Comparison of ENCODE assay signal across 1 cellular context in the genomic region with DNA sequence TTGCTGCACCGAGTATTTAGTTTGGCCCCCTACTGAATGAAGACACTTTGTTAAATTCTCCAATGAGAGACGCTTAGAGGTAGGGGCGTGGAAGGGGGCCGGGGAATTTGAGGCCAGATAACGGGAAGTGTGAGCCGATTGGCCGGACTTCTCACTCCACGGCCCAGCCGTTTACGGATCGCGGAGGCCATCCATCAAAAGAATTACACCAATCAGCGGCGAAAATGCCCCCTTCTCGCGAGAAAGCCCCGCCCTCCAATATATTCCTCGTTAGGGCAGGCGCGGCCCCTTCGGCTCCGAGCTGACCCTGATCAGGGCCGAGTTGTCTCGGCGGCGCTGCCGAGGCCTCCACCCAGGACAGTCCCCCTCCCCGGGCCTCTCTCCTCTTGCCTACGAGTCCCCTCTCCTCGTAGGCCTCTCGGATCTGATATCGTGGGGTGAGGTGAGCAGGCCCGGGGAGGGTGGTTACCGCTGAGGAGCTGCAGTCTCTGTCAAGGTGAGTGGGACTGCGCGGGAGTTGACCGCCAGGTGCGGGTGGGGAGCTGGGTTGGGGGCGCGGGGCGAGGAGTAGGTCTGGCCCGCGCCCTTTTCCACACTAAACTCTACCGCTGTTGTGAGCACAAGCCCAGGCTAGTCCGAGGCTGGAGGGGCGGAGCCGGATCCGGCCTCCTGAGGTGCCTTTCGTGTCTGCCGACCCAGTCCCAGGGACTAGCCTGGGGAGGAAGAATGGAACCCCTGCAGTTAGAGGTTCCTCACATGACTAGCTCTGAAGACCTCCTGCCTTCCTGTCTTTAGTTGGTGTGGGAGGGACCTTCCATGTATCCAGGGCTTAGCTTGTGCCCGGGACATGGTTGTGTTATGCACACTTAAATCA.
A peak's percentile ranks its signal among the peaks of the same experiment; 100 is the strongest.
TF ChIP-seq lines count a peak whose summit lies in the region.

A gene with protein sequence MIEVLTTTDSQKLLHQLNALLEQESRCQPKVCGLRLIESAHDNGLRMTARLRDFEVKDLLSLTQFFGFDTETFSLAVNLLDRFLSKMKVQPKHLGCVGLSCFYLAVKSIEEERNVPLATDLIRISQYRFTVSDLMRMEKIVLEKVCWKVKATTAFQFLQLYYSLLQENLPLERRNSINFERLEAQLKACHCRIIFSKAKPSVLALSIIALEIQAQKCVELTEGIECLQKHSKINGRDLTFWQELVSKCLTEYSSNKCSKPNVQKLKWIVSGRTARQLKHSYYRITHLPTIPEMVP (plus strand): TSS at position 287 of the 874 bp plus-strand sequence. CDS start 1,662 bp downstream, outside the sequence.

TF ChIP-seq in HEK293, 187 proteins besides CTCF, POLR2A, EP300 and RAD21 (continued from another document and continues in another):
- TF ChIP-seq ZBTB20 (tag by site-specific recombination; IDR thresholded peaks at IDR 0.05), result peak; percentile 82
- peak; percentile 62; the same call in 1 of the 2 replicates for TF ChIP-seq ZNF610 (tag by site-specific recombination; IDR thresholded peaks at IDR 0.05; ENCODE audit: borderline replicate concordance)
- no peak for TF ChIP-seq ZNF214 (tag by site-specific recombination; IDR thresholded peaks at IDR 0.05; ENCODE audit: borderline replicate concordance)
- TF ChIP-seq KLF9 (tag by site-specific recombination; IDR thresholded peaks at IDR 0.05; ENCODE audit: low read depth), result peak; percentile 57
- peak; percentile 76; the same call in 1 of the 2 replicates for TF ChIP-seq ZSCAN30 (tag by site-specific recombination; IDR thresholded peaks at IDR 0.05)
- TF ChIP-seq ZNF221 (tag by site-specific recombination; IDR thresholded peaks at IDR 0.05; ENCODE audit: borderline replicate concordance), result no peak
- TF ChIP-seq, protein P1, sequence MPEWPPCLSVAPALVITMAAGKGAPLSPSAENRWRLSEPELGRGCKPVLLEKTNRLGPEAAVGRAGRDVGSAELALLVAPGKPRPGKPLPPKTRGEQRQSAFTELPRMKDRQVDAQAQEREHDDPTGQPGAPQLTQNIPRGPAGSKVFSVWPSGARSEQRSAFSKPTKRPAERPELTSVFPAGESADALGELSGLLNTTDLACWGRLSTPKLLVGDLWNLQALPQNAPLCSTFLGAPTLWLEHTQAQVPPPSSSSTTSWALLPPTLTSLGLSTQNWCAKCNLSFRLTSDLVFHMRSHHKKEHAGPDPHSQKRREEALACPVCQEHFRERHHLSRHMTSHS (tag by site-specific recombination; IDR thresholded peaks at IDR 0.05), result no peak
- TF ChIP-seq, protein P2, sequence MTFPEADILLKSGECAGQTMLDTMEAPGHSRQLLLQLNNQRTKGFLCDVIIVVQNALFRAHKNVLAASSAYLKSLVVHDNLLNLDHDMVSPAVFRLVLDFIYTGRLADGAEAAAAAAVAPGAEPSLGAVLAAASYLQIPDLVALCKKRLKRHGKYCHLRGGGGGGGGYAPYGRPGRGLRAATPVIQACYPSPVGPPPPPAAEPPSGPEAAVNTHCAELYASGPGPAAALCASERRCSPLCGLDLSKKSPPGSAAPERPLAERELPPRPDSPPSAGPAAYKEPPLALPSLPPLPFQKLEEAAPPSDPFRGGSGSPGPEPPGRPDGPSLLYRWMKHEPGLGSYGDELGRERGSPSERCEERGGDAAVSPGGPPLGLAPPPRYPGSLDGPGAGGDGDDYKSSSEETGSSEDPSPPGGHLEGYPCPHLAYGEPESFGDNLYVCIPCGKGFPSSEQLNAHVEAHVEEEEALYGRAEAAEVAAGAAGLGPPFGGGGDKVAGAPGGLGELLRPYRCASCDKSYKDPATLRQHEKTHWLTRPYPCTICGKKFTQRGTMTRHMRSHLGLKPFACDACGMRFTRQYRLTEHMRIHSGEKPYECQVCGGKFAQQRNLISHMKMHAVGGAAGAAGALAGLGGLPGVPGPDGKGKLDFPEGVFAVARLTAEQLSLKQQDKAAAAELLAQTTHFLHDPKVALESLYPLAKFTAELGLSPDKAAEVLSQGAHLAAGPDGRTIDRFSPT (tag by site-specific recombination; IDR thresholded peaks at IDR 0.05), result no peak
- peak; percentile 68 for TF ChIP-seq ZNF2 (tag by site-specific recombination; IDR thresholded peaks at IDR 0.05)
- no peak for TF ChIP-seq ZNF658 (tag by site-specific recombination; IDR thresholded peaks at IDR 0.05)
- no peak for TF ChIP-seq ZNF132 (tag by site-specific recombination; IDR thresholded peaks at IDR 0.05; ENCODE audit: borderline replicate concordance)
- TF ChIP-seq ZFP37 (tag by site-specific recombination; IDR thresholded peaks at IDR 0.05), result peak; percentile 91; the same call in 1 of the 2 replicates
- TF ChIP-seq ZNF423 (tag by site-specific recombination; IDR thresholded peaks at IDR 0.05), result peak; percentile 80
- no peak for TF ChIP-seq ZNF157 (tag by site-specific recombination; IDR thresholded peaks at IDR 0.05)
- TF ChIP-seq KLF1 (tag by site-specific recombination; IDR thresholded peaks at IDR 0.05), result 0 out of 2 replicates have a peak, but pooled peaks have one; percentile 9
- TF ChIP-seq ZNF391 (tag by site-specific recombination; IDR thresholded peaks at IDR 0.05; ENCODE audit: borderline replicate concordance, low read depth), result peak; percentile 81; the same call in 1 of the 2 replicates
- no peak for TF ChIP-seq ZNF548 (tag by site-specific recombination; IDR thresholded peaks at IDR 0.05)
- peak; percentile 62 for TF ChIP-seq SP3 (tag by site-specific recombination; IDR thresholded peaks at IDR 0.05)
- TF ChIP-seq, protein P3, sequence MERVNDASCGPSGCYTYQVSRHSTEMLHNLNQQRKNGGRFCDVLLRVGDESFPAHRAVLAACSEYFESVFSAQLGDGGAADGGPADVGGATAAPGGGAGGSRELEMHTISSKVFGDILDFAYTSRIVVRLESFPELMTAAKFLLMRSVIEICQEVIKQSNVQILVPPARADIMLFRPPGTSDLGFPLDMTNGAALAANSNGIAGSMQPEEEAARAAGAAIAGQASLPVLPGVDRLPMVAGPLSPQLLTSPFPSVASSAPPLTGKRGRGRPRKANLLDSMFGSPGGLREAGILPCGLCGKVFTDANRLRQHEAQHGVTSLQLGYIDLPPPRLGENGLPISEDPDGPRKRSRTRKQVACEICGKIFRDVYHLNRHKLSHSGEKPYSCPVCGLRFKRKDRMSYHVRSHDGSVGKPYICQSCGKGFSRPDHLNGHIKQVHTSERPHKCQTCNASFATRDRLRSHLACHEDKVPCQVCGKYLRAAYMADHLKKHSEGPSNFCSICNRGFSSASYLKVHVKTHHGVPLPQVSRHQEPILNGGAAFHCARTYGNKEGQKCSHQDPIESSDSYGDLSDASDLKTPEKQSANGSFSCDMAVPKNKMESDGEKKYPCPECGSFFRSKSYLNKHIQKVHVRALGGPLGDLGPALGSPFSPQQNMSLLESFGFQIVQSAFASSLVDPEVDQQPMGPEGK (tag by site-specific recombination; IDR thresholded peaks at IDR 0.05), result peak; percentile 71
- TF ChIP-seq, protein P4, sequence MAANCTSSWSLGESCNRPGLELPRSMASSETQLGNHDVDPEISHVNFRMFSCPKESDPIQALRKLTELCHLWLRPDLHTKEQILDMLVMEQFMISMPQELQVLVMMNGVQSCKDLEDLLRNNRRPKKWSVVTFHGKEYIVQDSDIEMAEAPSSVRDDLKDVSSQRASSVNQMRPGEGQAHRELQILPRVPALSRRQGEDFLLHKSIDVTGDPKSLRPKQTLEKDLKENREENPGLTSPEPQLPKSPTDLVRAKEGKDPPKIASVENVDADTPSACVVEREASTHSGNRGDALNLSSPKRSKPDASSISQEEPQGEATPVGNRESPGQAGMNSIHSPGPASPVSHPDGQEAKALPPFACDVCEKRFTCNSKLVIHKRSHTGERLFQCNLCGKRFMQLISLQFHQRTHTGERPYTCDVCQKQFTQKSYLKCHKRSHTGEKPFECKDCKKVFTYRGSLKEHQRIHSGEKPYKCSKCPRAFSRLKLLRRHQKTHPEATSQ (tag by site-specific recombination; IDR thresholded peaks at IDR 0.05), result no peak
- TF ChIP-seq ZNF654 (tag by site-specific recombination; IDR thresholded peaks at IDR 0.05; ENCODE audit: low read depth), result no peak
- peak; percentile 72; the same call in 1 of the 2 replicates for TF ChIP-seq MZF1 (tag by site-specific recombination; IDR thresholded peaks at IDR 0.05; ENCODE audit: borderline replicate concordance)
- TF ChIP-seq, protein P5, sequence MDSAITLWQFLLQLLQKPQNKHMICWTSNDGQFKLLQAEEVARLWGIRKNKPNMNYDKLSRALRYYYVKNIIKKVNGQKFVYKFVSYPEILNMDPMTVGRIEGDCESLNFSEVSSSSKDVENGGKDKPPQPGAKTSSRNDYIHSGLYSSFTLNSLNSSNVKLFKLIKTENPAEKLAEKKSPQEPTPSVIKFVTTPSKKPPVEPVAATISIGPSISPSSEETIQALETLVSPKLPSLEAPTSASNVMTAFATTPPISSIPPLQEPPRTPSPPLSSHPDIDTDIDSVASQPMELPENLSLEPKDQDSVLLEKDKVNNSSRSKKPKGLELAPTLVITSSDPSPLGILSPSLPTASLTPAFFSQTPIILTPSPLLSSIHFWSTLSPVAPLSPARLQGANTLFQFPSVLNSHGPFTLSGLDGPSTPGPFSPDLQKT (IDR thresholded peaks at IDR 0.05; ENCODE audit: borderline replicate concordance, low read depth, low read length), result no peak
- peak; percentile 60; the same call in 1 of the 2 replicates for TF ChIP-seq KLF8 (tag by site-specific recombination; IDR thresholded peaks at IDR 0.05)
- peak; percentile 14 for TF ChIP-seq ZNF510 (tag by site-specific recombination; IDR thresholded peaks at IDR 0.05; ENCODE audit: insufficient replicate concordance)
- peak; percentile 45; the same call in 1 of the 2 replicates for TF ChIP-seq ZNF366 (tag by site-specific recombination; conservative IDR thresholded peaks at IDR 0.05)
- TF ChIP-seq, protein P6, sequence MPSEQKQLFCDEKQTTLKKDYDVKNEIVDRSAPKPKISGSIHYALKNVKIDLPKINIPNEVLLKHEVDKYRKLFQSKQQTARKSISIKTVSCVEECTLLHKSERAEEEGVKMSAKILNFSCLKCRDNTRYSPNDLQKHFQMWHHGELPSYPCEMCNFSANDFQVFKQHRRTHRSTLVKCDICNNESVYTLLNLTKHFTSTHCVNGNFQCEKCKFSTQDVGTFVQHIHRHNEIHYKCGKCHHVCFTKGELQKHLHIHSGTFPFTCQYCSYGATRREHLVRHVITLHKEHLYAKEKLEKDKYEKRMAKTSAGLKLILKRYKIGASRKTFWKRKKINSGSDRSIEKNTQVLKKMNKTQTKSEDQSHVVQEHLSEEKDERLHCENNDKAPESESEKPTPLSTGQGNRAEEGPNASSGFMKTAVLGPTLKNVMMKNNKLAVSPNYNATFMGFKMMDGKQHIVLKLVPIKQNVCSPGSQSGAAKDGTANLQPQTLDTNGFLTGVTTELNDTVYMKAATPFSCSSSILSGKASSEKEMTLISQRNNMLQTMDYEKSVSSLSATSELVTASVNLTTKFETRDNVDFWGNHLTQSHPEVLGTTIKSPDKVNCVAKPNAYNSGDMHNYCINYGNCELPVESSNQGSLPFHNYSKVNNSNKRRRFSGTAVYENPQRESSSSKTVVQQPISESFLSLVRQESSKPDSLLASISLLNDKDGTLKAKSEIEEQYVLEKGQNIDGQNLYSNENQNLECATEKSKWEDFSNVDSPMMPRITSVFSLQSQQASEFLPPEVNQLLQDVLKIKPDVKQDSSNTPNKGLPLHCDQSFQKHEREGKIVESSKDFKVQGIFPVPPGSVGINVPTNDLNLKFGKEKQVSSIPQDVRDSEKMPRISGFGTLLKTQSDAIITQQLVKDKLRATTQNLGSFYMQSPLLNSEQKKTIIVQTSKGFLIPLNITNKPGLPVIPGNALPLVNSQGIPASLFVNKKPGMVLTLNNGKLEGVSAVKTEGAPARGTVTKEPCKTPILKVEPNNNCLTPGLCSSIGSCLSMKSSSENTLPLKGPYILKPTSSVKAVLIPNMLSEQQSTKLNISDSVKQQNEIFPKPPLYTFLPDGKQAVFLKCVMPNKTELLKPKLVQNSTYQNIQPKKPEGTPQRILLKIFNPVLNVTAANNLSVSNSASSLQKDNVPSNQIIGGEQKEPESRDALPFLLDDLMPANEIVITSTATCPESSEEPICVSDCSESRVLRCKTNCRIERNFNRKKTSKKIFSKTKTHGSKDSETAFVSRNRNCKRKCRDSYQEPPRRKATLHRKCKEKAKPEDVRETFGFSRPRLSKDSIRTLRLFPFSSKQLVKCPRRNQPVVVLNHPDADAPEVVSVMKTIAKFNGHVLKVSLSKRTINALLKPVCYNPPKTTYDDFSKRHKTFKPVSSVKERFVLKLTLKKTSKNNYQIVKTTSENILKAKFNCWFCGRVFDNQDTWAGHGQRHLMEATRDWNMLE (tag by site-specific recombination; conservative IDR thresholded peaks at IDR 0.05; ENCODE audit: low read depth), result no peak
- 0 out of 2 replicates have a peak, but pooled peaks have one; percentile 24 for TF ChIP-seq ZNF302 (tag by site-specific recombination; IDR thresholded peaks at IDR 0.05; ENCODE audit: low read depth)
- TF ChIP-seq ZNF549 (tag by site-specific recombination; IDR thresholded peaks at IDR 0.05), result no peak
- no peak for TF ChIP-seq ZNF514 (tag by site-specific recombination; IDR thresholded peaks at IDR 0.05)
- peak; percentile 84 for TF ChIP-seq ZNF660 (tag by site-specific recombination; IDR thresholded peaks at IDR 0.05)
- TF ChIP-seq ZNF560 (tag by site-specific recombination; IDR thresholded peaks at IDR 0.05; ENCODE audit: borderline replicate concordance), result no peak
- no peak for TF ChIP-seq YY2 (tag by site-specific recombination; IDR thresholded peaks at IDR 0.05)
- no peak; the same call in 1 of the 2 replicates for TF ChIP-seq YY1 (tag by site-specific recombination; IDR thresholded peaks at IDR 0.05)
- TF ChIP-seq HOXD13 (CRISPR knock-in tag; IDR thresholded peaks at IDR 0.05; ENCODE audit: borderline replicate concordance), result no peak
- no peak; the same call in 1 of the 2 replicates for TF ChIP-seq ZSCAN16 (tag by site-specific recombination; IDR thresholded peaks at IDR 0.05)
- TF ChIP-seq BCL11B (tag by site-specific recombination; IDR thresholded peaks at IDR 0.05; ENCODE audit: low read depth), result no peak
- no peak for TF ChIP-seq ZNF544 (tag by site-specific recombination; IDR thresholded peaks at IDR 0.05)
- TF ChIP-seq, protein P7, sequence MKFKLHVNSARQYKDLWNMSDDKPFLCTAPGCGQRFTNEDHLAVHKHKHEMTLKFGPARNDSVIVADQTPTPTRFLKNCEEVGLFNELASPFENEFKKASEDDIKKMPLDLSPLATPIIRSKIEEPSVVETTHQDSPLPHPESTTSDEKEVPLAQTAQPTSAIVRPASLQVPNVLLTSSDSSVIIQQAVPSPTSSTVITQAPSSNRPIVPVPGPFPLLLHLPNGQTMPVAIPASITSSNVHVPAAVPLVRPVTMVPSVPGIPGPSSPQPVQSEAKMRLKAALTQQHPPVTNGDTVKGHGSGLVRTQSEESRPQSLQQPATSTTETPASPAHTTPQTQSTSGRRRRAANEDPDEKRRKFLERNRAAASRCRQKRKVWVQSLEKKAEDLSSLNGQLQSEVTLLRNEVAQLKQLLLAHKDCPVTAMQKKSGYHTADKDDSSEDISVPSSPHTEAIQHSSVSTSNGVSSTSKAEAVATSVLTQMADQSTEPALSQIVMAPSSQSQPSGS (tag by site-specific recombination; IDR thresholded peaks at IDR 0.05; ENCODE audit: low read depth), result no peak
- TF ChIP-seq ZFP69B (tag by site-specific recombination; IDR thresholded peaks at IDR 0.05), result no peak
- no peak for TF ChIP-seq ZNF473 (tag by site-specific recombination; IDR thresholded peaks at IDR 0.05)
- no peak for TF ChIP-seq ZNF521 (tag by site-specific recombination; IDR thresholded peaks at IDR 0.05)
- peak; percentile 97 for TF ChIP-seq ZNF10 (tag by site-specific recombination; IDR thresholded peaks at IDR 0.05)
- no peak for TF ChIP-seq ZNF830 (tag by site-specific recombination; IDR thresholded peaks at IDR 0.05; ENCODE audit: low read depth)
